ENCODE assay signal across 26 cellular contexts in the genomic region with DNA sequence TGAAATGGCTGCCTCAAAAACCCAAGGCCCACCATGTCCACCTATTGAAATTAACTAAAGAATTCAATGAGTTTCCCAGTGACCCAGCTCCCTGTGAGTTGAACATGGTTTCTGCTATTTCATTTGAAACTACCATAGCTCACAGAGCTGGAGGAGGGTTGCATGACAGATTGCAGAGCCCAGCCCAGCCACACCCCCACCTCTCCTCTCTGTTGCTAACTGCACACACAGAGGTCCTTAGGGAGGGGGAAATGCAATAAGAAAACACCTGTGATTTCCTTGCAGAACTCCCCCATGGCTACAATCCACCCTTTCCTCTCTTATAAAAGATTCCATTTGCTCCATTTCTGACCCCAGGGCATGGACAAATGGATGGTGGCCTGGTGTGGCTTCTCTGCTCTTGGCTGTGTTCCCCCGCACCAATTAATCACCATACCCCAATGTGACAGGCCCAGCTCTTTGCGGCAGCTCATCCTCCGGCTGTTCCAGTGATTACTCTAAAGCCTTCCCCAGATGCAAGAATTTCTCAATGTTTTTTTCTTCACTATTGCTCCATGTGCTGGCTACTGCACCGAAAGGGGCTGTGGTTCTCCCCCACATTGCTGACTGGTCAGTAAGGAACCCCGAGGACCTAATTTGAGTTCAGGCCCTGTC.
DNase-seq lines count a peak whose midpoint lies in the region; ATAC-seq, FAIRE-seq and TF ChIP-seq lines count a peak whose summit lies in the region.
"Had no signal": no experiment of that assay in that cellular context is flagged by ENCODE, and none has a peak within 500 bp of the region (broad histone marks: within the 10 kb centered on the region; RNA-seq: fewer than 3 reads in every experiment).

No MANE protein-coding gene starts in this region.

- no peak for ATAC-seq in SK-N-SH treated with all-trans-retinoic acid at 6 μM for 48 hours
- ATAC-seq in GM18517 (IDR thresholded peaks at IDR 0.05; ENCODE audit: unreplicated experiment): no peak
- no peak for ATAC-seq in HG02759 (IDR thresholded peaks at IDR 0.05; ENCODE audit: unreplicated experiment)
- ATAC-seq: left ventricle myocardium superior had no signal

- no peak for TF ChIP-seq POLR2A in uterus (IDR thresholded peaks at IDR 0.05)

- no peak overlapping the region for H3K4me2 ChIP-seq in SK-N-SH
- no peak overlapping the region for H3K4me2 ChIP-seq in astrocyte (ENCODE audit: low read length)
- no peak overlapping the region for H3K4me2 ChIP-seq in mesenchymal stem cell (ENCODE audit: low read length, poor library complexity, severe bottlenecking)

- H3K27me3 ChIP-seq in SK-N-SH (ENCODE audit: insufficient read depth) (no peaks in the 10 kb centered on the region), astrocyte (ENCODE audit: insufficient read depth, low read length) (peaks cover 2% of the 10 kb centered on the region), mesenchymal stem cell (ENCODE audit: control insufficient read depth in 1 of 2, insufficient read depth in 1 of 2, low read length in 2 of 2) (no peaks in the 10 kb centered on the region), uterus (no peaks in the 10 kb centered on the region)
- H3K27me3 ChIP-seq: thyroid gland had no signal

- CTCF ChIA-PET in SK-N-SH (lab: Yijun Ruan, JAX): no interaction called here

- WGBS in SK-N-SH (ENCODE audit: low lambda C conversion rate): 34% methylated on average over 5 of the region's 5 CpGs
- WGBS in mesenchymal stem cell: 73% methylated on average over 5 of the region's 5 CpGs

- H3K79me2 ChIP-seq in SK-N-SH (ENCODE audit: insufficient read depth): no peaks in the 10 kb centered on the region
- H3K79me2 ChIP-seq in astrocyte (ENCODE audit: insufficient read depth, low read length): no peaks in the 10 kb centered on the region

- H2BK15ac ChIP-seq in mesenchymal stem cell (ENCODE audit: low read depth, poor library complexity, severe bottlenecking): no peak overlapping the region

- H3K9ac ChIP-seq in SK-N-SH (no peak overlapping the region), astrocyte (ENCODE audit: low read length) (no peak overlapping the region), mesenchymal stem cell (ENCODE audit: low read length) (no peak overlapping the region)

- no peaks in the 10 kb centered on the region for H4K20me1 ChIP-seq in SK-N-SH (ENCODE audit: insufficient read depth)
- H4K20me1 ChIP-seq in astrocyte (ENCODE audit: insufficient read depth, low read length): no peaks in the 10 kb centered on the region

- H3K27ac ChIP-seq in SK-N-SH (ENCODE audit: low read depth in 2 of 2, low read length in 1 of 2) (no peak overlapping the region), astrocyte (ENCODE audit: low read depth, low read length) (no peak overlapping the region), mesenchymal stem cell (ENCODE audit: low read length, poor library complexity, severe bottlenecking) (no peak overlapping the region), uterus (no peak overlapping the region)
- H3K27ac ChIP-seq: thyroid gland had no signal

- peaks cover 0 to 8% of the 10 kb centered on the region in 2 experiments; a peak in 1 of 4 replicates for H3K4me1 ChIP-seq in SK-N-SH (ENCODE audit: control insufficient read depth in 1 of 2, insufficient read depth in 2 of 2, low read depth in 1 of 2, low read length in 1 of 2)
- no peaks in the 10 kb centered on the region for H3K4me1 ChIP-seq in astrocyte (ENCODE audit: insufficient read depth, low read length)
- H3K4me1 ChIP-seq in mesenchymal stem cell (ENCODE audit: control insufficient read depth, insufficient read depth, low read depth, low read length): no peaks in the 10 kb centered on the region
- H3K4me1 ChIP-seq in uterus: no peaks in the 10 kb centered on the region
- H3K4me1 ChIP-seq: Caco-2, thyroid gland had no signal

- H3K36me3 ChIP-seq in SK-N-SH (replicated peaks in 1 of 2; ENCODE audit: control insufficient read depth in 1 of 2, insufficient read depth in 2 of 2, low read length in 1 of 2): no peaks in the 10 kb centered on the region
- no peaks in the 10 kb centered on the region for H3K36me3 ChIP-seq in astrocyte (ENCODE audit: insufficient read depth, low read length)
- H3K36me3 ChIP-seq in mesenchymal stem cell (ENCODE audit: control insufficient read depth in 1 of 2, insufficient read depth in 2 of 2, low read depth in 1 of 2, low read length in 2 of 2): no peaks in the 10 kb centered on the region
- H3K36me3 ChIP-seq in uterus: no peaks in the 10 kb centered on the region
- H3K36me3 ChIP-seq: thyroid gland had no signal

- no peak for FAIRE-seq in astrocyte (lab: Jason Lieb, UNC)
- FAIRE-seq: bronchial epithelial cell had no signal

- no peak overlapping the region for H2AK5ac ChIP-seq in mesenchymal stem cell (ENCODE audit: low read length, severe bottlenecking)

- no peaks in the 10 kb centered on the region for H3K36me3 Mint-ChIP-seq in astrocyte (ENCODE audit: low read depth, unreplicated experiment)

- H3K27me3 Mint-ChIP-seq in astrocyte (ENCODE audit: low read depth, unreplicated experiment): peaks cover 9% of the 10 kb centered on the region
- H3K27me3 Mint-ChIP-seq: activated CD4-positive, alpha-beta memory T cell treated with anti-CD3 and anti-CD28 coated beads, Interleukin-2, amount 10 ng/mL, durations not matched to agents 7 days and 5 days had no signal

- POLR2A ChIA-PET in SK-N-SH (lab: Yijun Ruan, JAX): no interaction called here

- H3K14ac ChIP-seq in mesenchymal stem cell (ENCODE audit: low read length in 2 of 2): no peak overlapping the region

- H3K27ac Mint-ChIP-seq in astrocyte (ENCODE audit: unreplicated experiment): no peak overlapping the region
- H3K27ac Mint-ChIP-seq: activated CD4-positive, alpha-beta memory T cell treated with anti-CD3 and anti-CD28 coated beads, Interleukin-2, amount 10 ng/mL, durations not matched to agents 7 days and 5 days; B cell; progenitor cell of endocrine pancreas had no signal

- TF ChIP-seq RAD21 in SK-N-SH (IDR thresholded peaks at IDR 0.05; ENCODE audit: low read length): no peak

- no peaks in the 10 kb centered on the region for H3K4me1 Mint-ChIP-seq in astrocyte (ENCODE audit: low read depth, unreplicated experiment)
- H3K4me1 Mint-ChIP-seq: activated CD4-positive, alpha-beta memory T cell treated with anti-CD3 and anti-CD28 coated beads, Interleukin-2, amount 10 ng/mL, durations not matched to agents 7 days and 5 days; B cell had no signal

- H3K4me3 ChIP-seq in SK-N-SH (ENCODE audit: low read depth in 2 of 2, low read length in 1 of 2) (no peak overlapping the region), astrocyte (ENCODE audit: insufficient read depth, low read depth, low read length) (no peak overlapping the region), mesenchymal stem cell (ENCODE audit: insufficient read depth in 1 of 2, low read depth in 1 of 2, low read length in 2 of 2) (no peak overlapping the region), uterus (no peak overlapping the region)
- H3K4me3 ChIP-seq: thyroid gland had no signal

- no peak overlapping the region for H3K23ac ChIP-seq in mesenchymal stem cell (ENCODE audit: low read length in 2 of 2)

- H3K79me1 ChIP-seq in mesenchymal stem cell (replicated peaks; ENCODE audit: low read length, poor library complexity, severe bottlenecking): no peaks in the 10 kb centered on the region

- no peaks in the 10 kb centered on the region for H3K9me2 ChIP-seq in SK-N-SH

- H2AFZ ChIP-seq in SK-N-SH (ENCODE audit: low read depth) (no peak overlapping the region), astrocyte (ENCODE audit: low read depth, low read length) (no peak overlapping the region), mesenchymal stem cell (ENCODE audit: low read depth, low read length) (no peak overlapping the region)

- H2BK12ac ChIP-seq in mesenchymal stem cell (ENCODE audit: low read length in 2 of 2): no peak overlapping the region

- H4K91ac ChIP-seq in mesenchymal stem cell (ENCODE audit: low read length): no peak overlapping the region

- H3K4ac ChIP-seq in mesenchymal stem cell (ENCODE audit: low read depth in 1 of 2, low read length in 2 of 2): no peak overlapping the region

- H3K9me3 Mint-ChIP-seq in astrocyte (ENCODE audit: unreplicated experiment): no peaks in the 10 kb centered on the region
- H3K9me3 Mint-ChIP-seq: activated CD4-positive, alpha-beta memory T cell treated with anti-CD3 and anti-CD28 coated beads, Interleukin-2, amount 10 ng/mL, durations not matched to agents 7 days and 5 days had no signal

- peak overlapping the region in 1 of 2 experiments; percentile 18 for H3K18ac ChIP-seq in mesenchymal stem cell (ENCODE audit: low read depth in 1 of 2, low read length in 2 of 2)

- TF ChIP-seq EP300 in SK-N-SH (IDR thresholded peaks at IDR 0.05; ENCODE audit: borderline replicate concordance in 1 of 2, low read depth in 1 of 2, low read length in 1 of 2): no peak

- H2BK120ac ChIP-seq in mesenchymal stem cell (ENCODE audit: low read depth, low read length): no peak overlapping the region

- no peaks in the 10 kb centered on the region for H3K9me3 ChIP-seq in SK-N-SH
- H3K9me3 ChIP-seq in astrocyte (ENCODE audit: insufficient read depth, low read depth, low read length): no peaks in the 10 kb centered on the region
- no peaks in the 10 kb centered on the region for H3K9me3 ChIP-seq in mesenchymal stem cell (ENCODE audit: control insufficient read depth, low read length)
- no peaks in the 10 kb centered on the region for H3K9me3 ChIP-seq in uterus
- H3K9me3 ChIP-seq: Caco-2, thyroid gland had no signal

- H2BK5ac ChIP-seq in mesenchymal stem cell (ENCODE audit: low read depth, low read length, poor library complexity, severe bottlenecking): no peak overlapping the region

- DNase-seq in SK-N-SH (peak; percentile 29), astrocyte (ENCODE audit: low read depth) (peak; percentile 8), mesenchymal stem cell (no peak), uterus (peak; percentile 45 to 57), NCI-H2227 (lab: John Stamatoyannopoulos, UW; ENCODE audit: unreplicated experiment) (no peak)
- DNase-seq: 8988T; activated CD4-positive, alpha-beta memory T cell treated with anti-CD3 and anti-CD28 coated beads, Interleukin-2, amount 10 ng/mL, durations not matched to agents 7 days and 5 days; activated CD4-positive, CD25-positive, alpha-beta regulatory T cell; activated gamma-delta T cell; Caco-2; GOT3; left ventricle myocardium superior; NCI-H1105; NCI-H2081 treated with DMSO at 0.1 percent for 48 hours; NCI-H510A; RPMI8226; stimulated activated CD4-positive, alpha-beta T cell treated with anti-CD3 and anti-CD28 coated beads, Interleukin-4, amount 100 ng/mL, for 1 hour; stimulated activated naive CD4-positive, alpha-beta T cell treated with Interleukin-2 at 50 U/mL for 16 hours; T1000; thyroid gland had no signal

- peak overlapping the region; percentile 37 for H4K8ac ChIP-seq in mesenchymal stem cell (ENCODE audit: low read length)

- H3K4me3 Mint-ChIP-seq in astrocyte (ENCODE audit: unreplicated experiment): no peak overlapping the region
- H3K4me3 Mint-ChIP-seq: activated CD4-positive, alpha-beta memory T cell treated with anti-CD3 and anti-CD28 coated beads, Interleukin-2, amount 10 ng/mL, durations not matched to agents 7 days and 5 days; B cell had no signal

- intact Hi-C loops in uterus (cut with DNase I; ENCODE audit: low total_unique reads): no loop called here

- TF ChIP-seq CTCF in SK-N-SH (IDR thresholded peaks at IDR 0.05): no peak
- no peak for TF ChIP-seq CTCF in astrocyte (IDR thresholded peaks at IDR 0.05; ENCODE audit: insufficient read depth, low read depth, low read length)
- TF ChIP-seq CTCF in uterus (IDR thresholded peaks at IDR 0.05): no peak

- H3F3A ChIP-seq in SK-N-SH (replicated peaks; ENCODE audit: insufficient read depth): no peaks in the 10 kb centered on the region

Comparison
In these comparisons a context has a peak if more than half of its experiments do, and no peak if none do; other contexts are left out.
1. DNase-seq: peak in SK-N-SH (single experiment), astrocyte (single experiment) and uterus (2 of 2); none in mesenchymal stem cell (single experiment) and NCI-H2227 (single experiment).